24 cellular contexts compared by ENCODE assay signal in genomic region chr2:218249686-218250085, GRCh38. TPM values are rescaled to one million over a fixed set of nuclear protein-coding genes. Genes with fewer than 3 reads are reported as not detected.
A peak's percentile ranks its signal among the peaks of the same experiment; 100 is the strongest.
DNase-seq lines count a peak whose midpoint lies in the region; ATAC-seq, FAIRE-seq and TF ChIP-seq lines count a peak whose summit lies in the region.
"Had no signal": no experiment of that assay in that cellular context is flagged by ENCODE, and none has a peak within 500 bp of the region (broad histone marks: within the 10 kb centered on the region; RNA-seq: fewer than 3 reads in every experiment).

No MANE protein-coding gene starts in this region.

- RAD21 ChIA-PET in GM12878 (lab: Charles Lee; ENCODE audit: unreplicated experiment), result no interaction called here

- POLR2A ChIA-PET in CD4-positive, alpha-beta memory T cell (lab: Charles Lee; ENCODE audit: partially characterized antibody), result no interaction called here
- POLR2A ChIA-PET in GM12878 (lab: Charles Lee), result no interaction called here
- POLR2A ChIA-PET in naive thymus-derived CD8-positive, alpha-beta T cell (lab: Charles Lee), result no interaction called here

- peaks cover 64 to 86% of the 10 kb centered on the region in 2 donors for H3K36me3 Mint-ChIP-seq in CD4-positive, alpha-beta memory T cell
- H3K36me3 Mint-ChIP-seq in naive thymus-derived CD8-positive, alpha-beta T cell, result peaks cover 0 to 99% (median 23%) of the 10 kb centered on the region in 3 donors

- DNase-seq in activated effector memory CD4-positive, alpha-beta T cell treated with anti-CD3 and anti-CD28 coated beads, Interleukin-2, amount 50 U/mL, for 16 hours, result peak; percentile 49
- no peak for DNase-seq in activated effector memory CD4-positive, alpha-beta T cell treated with Interleukin-2 at 50 U/mL for 16 hours
- no peak for DNase-seq in CD4-positive, alpha-beta memory T cell
- DNase-seq in GM12878 (ENCODE audit: low read depth, low spot score), result no peak
- no peak for DNase-seq in naive thymus-derived CD8-positive, alpha-beta T cell
- DNase-seq in coronary artery (ENCODE audit: low spot score), result no peak
- no peak for DNase-seq in stimulated activated CD4-positive, alpha-beta T cell treated with anti-CD3 and anti-CD28 coated beads, Interleukin-4, amount 100 ng/mL, for 4 hours
- DNase-seq: activated CD8-positive, alpha-beta memory T cell treated with anti-CD3 and anti-CD28 coated beads, Interleukin-2, amount 10 ng/mL, durations not matched to agents 7 days and 5 days; dorsolateral prefrontal cortex; glutamatergic neuron; kidney glomerular epithelial cell; lower lobe of right lung; NCI-H1105 treated with DMSO at 0.1 percent for 48 hours; NCI-H2029 treated with DMSO at 0.1 percent for 48 hours; NCI-H226; occipital lobe; T-helper 17 cell had no signal

- H3K36me3 ChIP-seq in CD4-positive, alpha-beta memory T cell (ENCODE audit: insufficient read depth, low read length), result peaks cover 95% of the 10 kb centered on the region
- H3K36me3 ChIP-seq in GM12878 (ENCODE audit: control insufficient read depth in 2 of 2, insufficient read depth in 2 of 2, low read length in 1 of 2), result peaks cover 55 to 67% of the 10 kb centered on the region in 2 experiments

- no peak overlapping the region for H3K4me2 ChIP-seq in GM12878 (ENCODE audit: control insufficient read depth, insufficient read depth)
- H3K4me2 ChIP-seq: BLaER1 had no signal

- no peak for TF ChIP-seq RAD21 in GM12878 (IDR thresholded peaks at IDR 0.05; ENCODE audit: insufficient read depth, low read depth, low read length)

- no peak overlapping the region for H2AFZ ChIP-seq in GM12878 (ENCODE audit: control insufficient read depth, low read depth, low read length)

- H3K27ac Mint-ChIP-seq in CD4-positive, alpha-beta memory T cell, result peak overlapping the region in 5 of 7 donors; percentile 35 to 83 (median 43)
- peak overlapping the region in 8 of 10 donors; percentile 20 to 66 (median 49) for H3K27ac Mint-ChIP-seq in naive thymus-derived CD8-positive, alpha-beta T cell
- H3K27ac Mint-ChIP-seq: activated CD8-positive, alpha-beta memory T cell treated with anti-CD3 and anti-CD28 coated beads, Interleukin-2, amount 10 ng/mL, durations not matched to agents 7 days and 5 days; stimulated activated memory B cell treated with anti-CD40 and anti-IgM and Interleukin-4, amounts not matched to agents 10 μg/mL and 1 μg/mL and 100 μg/mL, for 72 hours had no signal

- CTCF ChIA-PET in CD4-positive, alpha-beta memory T cell (lab: Charles Lee; ENCODE audit: partially characterized antibody), result no interaction called here
- CTCF ChIA-PET in GM12878 (lab: Yijun Ruan, JAX), result no interaction called here

- no peak for FAIRE-seq in GM12878 (lab: Jason Lieb, UNC)

- H3K9me3 Mint-ChIP-seq in CD4-positive, alpha-beta memory T cell, result no peaks in the 10 kb centered on the region
- no peaks in the 10 kb centered on the region for H3K9me3 Mint-ChIP-seq in naive thymus-derived CD8-positive, alpha-beta T cell
- H3K9me3 Mint-ChIP-seq: stimulated activated memory B cell treated with anti-CD40 and anti-IgM and Interleukin-4, amounts not matched to agents 10 μg/mL and 1 μg/mL and 100 μg/mL, for 72 hours had no signal

- SMC1A ChIA-PET in GM12878 (lab: Charles Lee; ENCODE audit: uncharacterized antibody, unreplicated experiment), result no interaction called here

- no peaks in the 10 kb centered on the region for H3K9me3 ChIP-seq in CD4-positive, alpha-beta memory T cell (ENCODE audit: control insufficient read depth in 1 of 2, low read length in 2 of 2)
- no peaks in the 10 kb centered on the region for H3K9me3 ChIP-seq in GM12878 (replicated peaks; ENCODE audit: control insufficient read depth, insufficient read depth, low read length)
- H3K9me3 ChIP-seq: BLaER1, lower lobe of right lung, thoracic aorta, vagina had no signal

- WGBS in GM12878 (ENCODE audit: insufficient coverage, insufficient replicate concordance, low lambda C conversion rate, missing lambda C conversion rate), result 87% methylated on average over 13 of the region's 13 CpGs

- peaks cover 0 to 6% (median 6%) of the 10 kb centered on the region in 4 donors for H3K4me1 Mint-ChIP-seq in CD4-positive, alpha-beta memory T cell
- H3K4me1 Mint-ChIP-seq in naive thymus-derived CD8-positive, alpha-beta T cell, result peaks cover 7 to 23% (median 10%) of the 10 kb centered on the region in 4 donors

- ATAC-seq in GM12878, result no peak
- ATAC-seq in naive thymus-derived CD8-positive, alpha-beta T cell, result no peak
- no peak for ATAC-seq in GM18870 (IDR thresholded peaks at IDR 0.05; ENCODE audit: unreplicated experiment)
- ATAC-seq: activated CD8-positive, alpha-beta memory T cell treated with anti-CD3 and anti-CD28 coated beads, Interleukin-2, amount 10 ng/mL, durations not matched to agents 7 days and 5 days; HCT116; lower lobe of right lung; stimulated activated memory B cell treated with anti-CD40 and anti-IgM and Interleukin-4, amounts not matched to agents 10 μg/mL and 1 μg/mL and 100 μg/mL, for 72 hours; T-helper 17 cell had no signal

- no peak overlapping the region for H3K27ac ChIP-seq in CD4-positive, alpha-beta memory T cell (ENCODE audit: low read depth, low read length)
- H3K27ac ChIP-seq in GM12878 (ENCODE audit: control insufficient read depth, insufficient read depth) (no peak overlapping the region), coronary artery (no peak overlapping the region)
- H3K27ac ChIP-seq: BLaER1, lower lobe of right lung, thoracic aorta, vagina had no signal

- no peaks in the 10 kb centered on the region for H3K27me3 Mint-ChIP-seq in CD4-positive, alpha-beta memory T cell
- no peaks in the 10 kb centered on the region for H3K27me3 Mint-ChIP-seq in naive thymus-derived CD8-positive, alpha-beta T cell
- H3K27me3 Mint-ChIP-seq: activated CD8-positive, alpha-beta memory T cell treated with anti-CD3 and anti-CD28 coated beads, Interleukin-2, amount 10 ng/mL, durations not matched to agents 7 days and 5 days; stimulated activated memory B cell treated with anti-CD40 and anti-IgM and Interleukin-4, amounts not matched to agents 10 μg/mL and 1 μg/mL and 100 μg/mL, for 72 hours; T-helper 17 cell had no signal

- H3K4me3 ChIP-seq in CD4-positive, alpha-beta memory T cell (ENCODE audit: low read length in 2 of 2), result no peak overlapping the region
- no peak overlapping the region for H3K4me3 ChIP-seq in GM12878
- no peak overlapping the region for H3K4me3 ChIP-seq in coronary artery
- H3K4me3 ChIP-seq: BLaER1, dorsolateral prefrontal cortex, lower lobe of right lung, thoracic aorta, vagina had no signal

- no peak overlapping the region for H3K9ac ChIP-seq in GM12878 (ENCODE audit: control insufficient read depth, insufficient read depth, low read length)
- H3K9ac ChIP-seq: BLaER1 had no signal

- no TSS peak for BruUV-seq in GM12878 (replicated peaks; lab: Mats Ljungman, UMichigan)

- TF ChIP-seq POLR2A in GM12878 (IDR thresholded peaks at IDR 0.05; ENCODE audit: low read depth, low read length), result peak; percentile 12; the same call in 1 of the 2 replicates

- no peak for TF ChIP-seq EP300 in GM12878 (IDR thresholded peaks at IDR 0.05; ENCODE audit: borderline replicate concordance in 1 of 2, control insufficient read depth in 1 of 2, low read depth in 2 of 2, low read length in 2 of 2)

- no peaks in the 10 kb centered on the region for H3K79me2 ChIP-seq in GM12878 (ENCODE audit: control insufficient read depth, insufficient read depth, low read length)

- no peaks in the 10 kb centered on the region for H3K4me1 ChIP-seq in CD4-positive, alpha-beta memory T cell (ENCODE audit: insufficient read depth, low read length)
- H3K4me1 ChIP-seq in GM12878 (ENCODE audit: control insufficient read depth, insufficient read depth, low read length), result no peaks in the 10 kb centered on the region
- H3K4me1 ChIP-seq: BLaER1, vagina had no signal

- intact Hi-C loops in CD4-positive, alpha-beta memory T cell (cut with micrococcal nuclease), result no loop called here
- intact Hi-C loops in GM12878 (cut with micrococcal nuclease; ENCODE audit: unreplicated experiment), result no loop called here

- no peaks in the 10 kb centered on the region for H3K27me3 ChIP-seq in CD4-positive, alpha-beta memory T cell (ENCODE audit: insufficient read depth, low read length)
- no peaks in the 10 kb centered on the region for H3K27me3 ChIP-seq in GM12878 (replicated peaks in 1 of 2; ENCODE audit: control insufficient read depth in 2 of 2, insufficient read depth in 2 of 2, low read length in 1 of 2)
- H3K27me3 ChIP-seq: BLaER1, dorsolateral prefrontal cortex, vagina had no signal

- H3K4me3 Mint-ChIP-seq in CD4-positive, alpha-beta memory T cell, result peak overlapping the region in 1 of 8 donors; percentile 14
- no peak overlapping the region for H3K4me3 Mint-ChIP-seq in naive thymus-derived CD8-positive, alpha-beta T cell
- H3K4me3 Mint-ChIP-seq: activated CD8-positive, alpha-beta memory T cell treated with anti-CD3 and anti-CD28 coated beads, Interleukin-2, amount 10 ng/mL, durations not matched to agents 7 days and 5 days; stimulated activated memory B cell treated with anti-CD40 and anti-IgM and Interleukin-4, amounts not matched to agents 10 μg/mL and 1 μg/mL and 100 μg/mL, for 72 hours; T-helper 17 cell had no signal

- in situ Hi-C loops in GM12878 (cut with MboI), result no loop called here

- TF ChIP-seq CTCF in GM12878 (IDR thresholded peaks at IDR 0.05 in 2 of 3, conservative IDR thresholded peaks at IDR 0.05 in 1 of 3; ENCODE audit: control insufficient read depth in 2 of 3, extremely low read depth in 1 of 3, insufficient read depth in 1 of 3, low read depth in 3 of 3, low read length in 3 of 3) (no peak), coronary artery (IDR thresholded peaks at IDR 0.05) (no peak)

- H4K20me1 ChIP-seq in GM12878 (ENCODE audit: control insufficient read depth, insufficient read depth), result no peaks in the 10 kb centered on the region

RNA-seq across cellular contexts. Expression of gene GPBAR1, which starts 11.1 kb away (rescaled TPM):
- 1 to 10 TPM; 1.0 to 1.2 TPM for total RNA-seq in CD4-positive, alpha-beta memory T cell
- under 1 TPM; 0.17 to 0.32 TPM for polyA plus RNA-seq in CD4-positive, alpha-beta memory T cell
- 0.39 and 0.77 TPM in 2 replicates for total RNA-seq in GM12878 (2013; cell fraction: nucleolus; rRNA removed)
- total RNA-seq in GM12878 (2014; rRNA removed) (0.17 TPM in 1 of 2 replicates, not detected in the other), GM12878 (2014; rRNA removed; fragmentation: Illumina TruSeq; extraction: Trizol) (0.09 TPM in 2 replicates), GM12878 (2021) (0.13 and 0.36 TPM in 2 replicates)
- polyA plus RNA-seq in GM12878 (2011; ENCODE audit: low read depth), result not detected
- polyA plus RNA-seq in GM12878 (2011; rRNA removed) (0.03 TPM in 1 of 2 replicates, not detected in the other), GM12878 (2014; fragmentation: Illumina TruSeq; extraction: Trizol) (0.07 and 0.10 TPM in 2 replicates), GM12878 (2014; fragmentation: Nextera tagmentation; extraction: Ambion mirVana) (not detected), GM12878 (2014; rRNA removed) (0.22 and 0.24 TPM in 2 replicates), GM12878 (2016; fragmentation: Nextera tagmentation; extraction: Ambion mirVana) (under 1 TPM in 1 of 2 experiments, not detected in 1; 0.11 TPM)
- polyA plus RNA-seq in GM12878 (2011; cell fraction: cytosol; rRNA removed), result 0.03 and 0.10 TPM in 2 replicates
- 0.70 and 0.92 TPM in 2 replicates for polyA plus RNA-seq in GM12878 (2011; cell fraction: nucleus; rRNA removed)
- polyA plus RNA-seq in GM12878 (2012), result 0.15 and 0.38 TPM in 2 replicates
- polyA minus RNA-seq in GM12878 (2011; rRNA and poly(A)+ RNA removed), result 0.29 and 1.2 TPM in 2 replicates
- not detected in 2 replicates for polyA minus RNA-seq in GM12878 (2011; cell fraction: cytosol; rRNA and poly(A)+ RNA removed)
- polyA minus RNA-seq in GM12878 (2011; cell fraction: nucleus; rRNA and poly(A)+ RNA removed), result 1.9 and 3.5 TPM in 2 replicates
- 1 to 10 TPM; 1.1 to 1.4 TPM for total RNA-seq in naive thymus-derived CD8-positive, alpha-beta T cell
- under 1 TPM; 0.14 to 0.41 (median 0.28) TPM for polyA plus RNA-seq in naive thymus-derived CD8-positive, alpha-beta T cell
- total RNA-seq: occipital lobe, SK-MEL-5 had no signal

RNA-seq across cellular contexts. Expression of gene AAMP, which starts 20.3 kb away (rescaled TPM):
- 10 to 100 TPM; 66.2 to 66.3 TPM for total RNA-seq in CD4-positive, alpha-beta memory T cell
- polyA plus RNA-seq in CD4-positive, alpha-beta memory T cell, result 100 to 1,000 TPM in 1 of 2 donors, 10 to 100 TPM in 1; 78.9 to 101 TPM
- total RNA-seq in GM12878 (2013; cell fraction: nucleolus; rRNA removed), result 31.5 and 34.1 TPM in 2 replicates
- total RNA-seq in GM12878 (2014; rRNA removed) (97.1 and 114 TPM in 2 replicates), GM12878 (2014; rRNA removed; fragmentation: Illumina TruSeq; extraction: Trizol) (70.6 and 71.7 TPM in 2 replicates), GM12878 (2021) (64.8 and 66.3 TPM in 2 replicates)
- polyA plus RNA-seq in GM12878 (2011; ENCODE audit: low read depth), result 28.2 TPM
- polyA plus RNA-seq in GM12878 (2011; rRNA removed) (33.2 and 50.7 TPM in 2 replicates), GM12878 (2014; fragmentation: Illumina TruSeq; extraction: Trizol) (49.8 and 93.1 TPM in 2 replicates), GM12878 (2014; fragmentation: Nextera tagmentation; extraction: Ambion mirVana) (1 to 10 TPM; 4.4 to 5.5 TPM), GM12878 (2014; rRNA removed) (95.4 and 104 TPM in 2 replicates), GM12878 (2016; fragmentation: Nextera tagmentation; extraction: Ambion mirVana) (100 to 1,000 TPM; 118 to 140 TPM)
- polyA plus RNA-seq in GM12878 (2011; cell fraction: cytosol; rRNA removed), result 74.8 and 117 TPM in 2 replicates
- polyA plus RNA-seq in GM12878 (2011; cell fraction: nucleus; rRNA removed), result 96.5 and 123 TPM in 2 replicates
- polyA plus RNA-seq in GM12878 (2012), result 54.1 and 62.5 TPM in 2 replicates
- polyA minus RNA-seq in GM12878 (2011; rRNA and poly(A)+ RNA removed), result 40.1 and 64.8 TPM in 2 replicates
- 18.0 and 22.5 TPM in 2 replicates for polyA minus RNA-seq in GM12878 (2011; cell fraction: cytosol; rRNA and poly(A)+ RNA removed)
- 23.2 and 29.2 TPM in 2 replicates for polyA minus RNA-seq in GM12878 (2011; cell fraction: nucleus; rRNA and poly(A)+ RNA removed)
- total RNA-seq in naive thymus-derived CD8-positive, alpha-beta T cell, result 10 to 100 TPM; 57.0 to 61.6 TPM
- 10 to 100 TPM; 77.0 to 93.6 (median 89.7) TPM for polyA plus RNA-seq in naive thymus-derived CD8-positive, alpha-beta T cell

RNA-seq across cellular contexts. Expression of gene PNKD, which starts 20.6 kb away (rescaled TPM):
- total RNA-seq in CD4-positive, alpha-beta memory T cell, result 10 to 100 TPM; 31.1 to 33.6 TPM
- polyA plus RNA-seq in CD4-positive, alpha-beta memory T cell, result 100 to 1,000 TPM in 1 of 2 donors, 10 to 100 TPM in 1; 84.3 to 101 TPM
- total RNA-seq in GM12878 (2013; cell fraction: nucleolus; rRNA removed), result 19.8 and 82.8 TPM in 2 replicates
- 41.9 and 42.3 TPM in 2 replicates for total RNA-seq in GM12878 (2014; rRNA removed)
- 27.2 and 28.5 TPM in 2 replicates for total RNA-seq in GM12878 (2014; rRNA removed; fragmentation: Illumina TruSeq; extraction: Trizol)
- total RNA-seq in GM12878 (2021), result 42.0 and 45.1 TPM in 2 replicates
- 23.5 TPM for polyA plus RNA-seq in GM12878 (2011; ENCODE audit: low read depth)
- 26.3 and 54.9 TPM in 2 replicates for polyA plus RNA-seq in GM12878 (2011; rRNA removed)
- 79.6 and 84.9 TPM in 2 replicates for polyA plus RNA-seq in GM12878 (2011; cell fraction: cytosol; rRNA removed)
- 82.3 and 86.2 TPM in 2 replicates for polyA plus RNA-seq in GM12878 (2011; cell fraction: nucleus; rRNA removed)
- polyA plus RNA-seq in GM12878 (2012), result 34.0 and 41.6 TPM in 2 replicates
- polyA plus RNA-seq in GM12878 (2014; fragmentation: Illumina TruSeq; extraction: Trizol), result 15.8 and 41.6 TPM in 2 replicates
- polyA plus RNA-seq in GM12878 (2014; fragmentation: Nextera tagmentation; extraction: Ambion mirVana), result 100 to 1,000 TPM in 1 of 2 experiments, 10 to 100 TPM in 1; 72.6 to 104 TPM
- polyA plus RNA-seq in GM12878 (2014; rRNA removed), result 67.7 and 72.6 TPM in 2 replicates
- polyA plus RNA-seq in GM12878 (2016; fragmentation: Nextera tagmentation; extraction: Ambion mirVana), result 100 to 1,000 TPM in 1 of 2 experiments, 10 to 100 TPM in 1; 90.9 to 106 TPM
- polyA minus RNA-seq in GM12878 (2011; rRNA and poly(A)+ RNA removed), result 14.6 and 25.1 TPM in 2 replicates
- polyA minus RNA-seq in GM12878 (2011; cell fraction: cytosol; rRNA and poly(A)+ RNA removed), result 11.8 and 12.7 TPM in 2 replicates
- polyA minus RNA-seq in GM12878 (2011; cell fraction: nucleus; rRNA and poly(A)+ RNA removed), result 11.6 and 18.2 TPM in 2 replicates
- 10 to 100 TPM; 33.6 to 40.5 TPM for total RNA-seq in naive thymus-derived CD8-positive, alpha-beta T cell
- polyA plus RNA-seq in naive thymus-derived CD8-positive, alpha-beta T cell, result 100 to 1,000 TPM; 108 to 119 (median 109) TPM

RNA-seq across cellular contexts. Expression of gene ARPC2, which starts 32.7 kb away (rescaled TPM):
- 100 to 1,000 TPM; 412 to 414 TPM for total RNA-seq in CD4-positive, alpha-beta memory T cell
- 1,000 to 10,000 TPM in 1 of 2 donors, 100 to 1,000 TPM in 1; 843 to 1,042 TPM for polyA plus RNA-seq in CD4-positive, alpha-beta memory T cell
- 476 and 481 TPM in 2 replicates for total RNA-seq in GM12878 (2013; cell fraction: nucleolus; rRNA removed)
- 467 and 490 TPM in 2 replicates for total RNA-seq in GM12878 (2014; rRNA removed)
- total RNA-seq in GM12878 (2014; rRNA removed; fragmentation: Illumina TruSeq; extraction: Trizol), result 515 and 534 TPM in 2 replicates
- 421 and 440 TPM in 2 replicates for total RNA-seq in GM12878 (2021)
- 353 TPM for polyA plus RNA-seq in GM12878 (2011; ENCODE audit: low read depth)
- 816 and 944 TPM in 2 replicates for polyA plus RNA-seq in GM12878 (2011; rRNA removed)
- 507 and 628 TPM in 2 replicates for polyA plus RNA-seq in GM12878 (2011; cell fraction: cytosol; rRNA removed)
- polyA plus RNA-seq in GM12878 (2011; cell fraction: nucleus; rRNA removed), result 360 and 459 TPM in 2 replicates
- 357 and 396 TPM in 2 replicates for polyA plus RNA-seq in GM12878 (2012)
- 707 and 841 TPM in 2 replicates for polyA plus RNA-seq in GM12878 (2014; fragmentation: Illumina TruSeq; extraction: Trizol)
- polyA plus RNA-seq in GM12878 (2014; fragmentation: Nextera tagmentation; extraction: Ambion mirVana), result 100 to 1,000 TPM; 711 to 735 TPM
- 524 and 584 TPM in 2 replicates for polyA plus RNA-seq in GM12878 (2014; rRNA removed)
- 100 to 1,000 TPM; 963 to 980 TPM for polyA plus RNA-seq in GM12878 (2016; fragmentation: Nextera tagmentation; extraction: Ambion mirVana)
- polyA minus RNA-seq in GM12878 (2011; rRNA and poly(A)+ RNA removed), result 378 and 382 TPM in 2 replicates
- polyA minus RNA-seq in GM12878 (2011; cell fraction: cytosol; rRNA and poly(A)+ RNA removed), result 165 and 198 TPM in 2 replicates
- polyA minus RNA-seq in GM12878 (2011; cell fraction: nucleus; rRNA and poly(A)+ RNA removed), result 146 and 227 TPM in 2 replicates
- 100 to 1,000 TPM; 425 to 448 TPM for total RNA-seq in naive thymus-derived CD8-positive, alpha-beta T cell
- polyA plus RNA-seq in naive thymus-derived CD8-positive, alpha-beta T cell, result 100 to 1,000 TPM; 690 to 865 (median 728) TPM

RNA-seq across cellular contexts. Expression of gene TMBIM1, which starts 42.6 kb away (rescaled TPM):
- total RNA-seq in CD4-positive, alpha-beta memory T cell, result 100 to 1,000 TPM; 140 to 144 TPM
- 100 to 1,000 TPM; 176 to 220 TPM for polyA plus RNA-seq in CD4-positive, alpha-beta memory T cell
- 34.9 and 36.4 TPM in 2 replicates for total RNA-seq in GM12878 (2013; cell fraction: nucleolus; rRNA removed)
- 35.6 and 40.0 TPM in 2 replicates for total RNA-seq in GM12878 (2014; rRNA removed)
- total RNA-seq in GM12878 (2014; rRNA removed; fragmentation: Illumina TruSeq; extraction: Trizol), result 16.8 and 17.0 TPM in 2 replicates
- total RNA-seq in GM12878 (2021), result 26.9 and 34.6 TPM in 2 replicates
- 19.0 TPM for polyA plus RNA-seq in GM12878 (2011; ENCODE audit: low read depth)
- polyA plus RNA-seq in GM12878 (2011; rRNA removed), result 23.5 and 38.3 TPM in 2 replicates
- polyA plus RNA-seq in GM12878 (2011; cell fraction: cytosol; rRNA removed), result 51.8 and 64.4 TPM in 2 replicates
- polyA plus RNA-seq in GM12878 (2011; cell fraction: nucleus; rRNA removed), result 46.9 and 55.2 TPM in 2 replicates
- 34.2 and 49.8 TPM in 2 replicates for polyA plus RNA-seq in GM12878 (2012)
- 26.5 and 27.0 TPM in 2 replicates for polyA plus RNA-seq in GM12878 (2014; fragmentation: Illumina TruSeq; extraction: Trizol)
- 10 to 100 TPM in 1 of 2 experiments, 1 to 10 TPM in 1; 6.1 to 11.7 TPM for polyA plus RNA-seq in GM12878 (2014; fragmentation: Nextera tagmentation; extraction: Ambion mirVana)
- polyA plus RNA-seq in GM12878 (2014; rRNA removed), result 15.7 and 23.3 TPM in 2 replicates
- 10 to 100 TPM; 25.4 to 30.6 TPM for polyA plus RNA-seq in GM12878 (2016; fragmentation: Nextera tagmentation; extraction: Ambion mirVana)
- 38.6 and 47.2 TPM in 2 replicates for polyA minus RNA-seq in GM12878 (2011; rRNA and poly(A)+ RNA removed)
- polyA minus RNA-seq in GM12878 (2011; cell fraction: cytosol; rRNA and poly(A)+ RNA removed), result 12.0 and 13.7 TPM in 2 replicates
- polyA minus RNA-seq in GM12878 (2011; cell fraction: nucleus; rRNA and poly(A)+ RNA removed), result 9.4 and 10.2 TPM in 2 replicates
- 100 to 1,000 TPM in 1 of 2 experiments, 10 to 100 TPM in 1; 95.1 to 100 TPM for total RNA-seq in naive thymus-derived CD8-positive, alpha-beta T cell
- 100 to 1,000 TPM in 1 of 3 donors, 10 to 100 TPM in 2; 75.8 to 114 (median 80.3) TPM for polyA plus RNA-seq in naive thymus-derived CD8-positive, alpha-beta T cell
